ENCODE assay signal across 13 cellular contexts in genomic region chr2:203122317-203122998, GRCh38.
A peak's percentile ranks its signal among the peaks of the same experiment; 100 is the strongest.
DNase-seq lines count a peak whose midpoint lies in the region; ATAC-seq and TF ChIP-seq lines count a peak whose summit lies in the region.
"Had no signal": no experiment of that assay in that cellular context is flagged by ENCODE, and none has a peak within 500 bp of the region (broad histone marks: within the 10 kb centered on the region; RNA-seq: fewer than 3 reads in every experiment).

No MANE protein-coding gene starts in this region.

- CTCF ChIA-PET in activated CD8-positive, alpha-beta T cell treated with anti-CD3 and anti-CD28 coated beads, Interleukin-2, amount 10 ng/mL, durations not matched to agents 7 days and 5 days (lab: Charles Lee) = no interaction called here

- peaks cover 0 to 11% (median 0%) of the 10 kb centered on the region in 4 donors for H3K36me3 ChIP-seq in right lobe of liver

- peaks cover 6% of the 10 kb centered on the region for H3K36me3 Mint-ChIP-seq in activated CD8-positive, alpha-beta T cell treated with anti-CD3 and anti-CD28 coated beads, Interleukin-2, amount 10 ng/mL, durations not matched to agents 7 days and 5 days (ENCODE audit: low read depth)

- intact Hi-C loops in right lobe of liver (cut with DNase I) = no loop called here

- H3K27me3 ChIP-seq in right lobe of liver = no peaks in the 10 kb centered on the region
- H3K27me3 ChIP-seq: MG63, Peyer's patch had no signal

- H3K27ac ChIP-seq in right lobe of liver (peak overlapping the region; percentile 5 to 42 (median 10)), substantia nigra (ENCODE audit: low read depth, low read length, poor library complexity, severe bottlenecking) (no peak overlapping the region)
- H3K27ac ChIP-seq: Peyer's patch had no signal

- TF ChIP-seq CTCF in right lobe of liver (IDR thresholded peaks at IDR 0.05) = peak; percentile 21 to 37 (median 28)

- 30% methylated on average over 1 of the region's 1 CpG for WGBS in right lobe of liver (ENCODE audit: insufficient coverage, low coverage, low lambda C conversion rate, missing lambda C conversion rate)

- H3K9me3 ChIP-seq in right lobe of liver = no peaks in the 10 kb centered on the region
- H3K9me3 ChIP-seq: MG63, Peyer's patch had no signal

- H3K4me3 ChIP-seq in right lobe of liver = no peak overlapping the region
- H3K4me3 ChIP-seq: MG63, Peyer's patch had no signal

- in situ Hi-C loops in KBM-7 (cut with MboI; ENCODE audit: low pct_unique_long_range_greater_than_20kb, low sequenced_read_pairs) = no loop called here

- H3K27me3 Mint-ChIP-seq in activated CD8-positive, alpha-beta T cell treated with anti-CD3 and anti-CD28 coated beads, Interleukin-2, amount 10 ng/mL, durations not matched to agents 7 days and 5 days (ENCODE audit: low read depth) = no peaks in the 10 kb centered on the region
- H3K27me3 Mint-ChIP-seq: stimulated activated naive B cell treated with anti-CD40 and anti-IgM and Interleukin-4, amounts not matched to agents 10 μg/mL and 1 μg/mL and 100 μg/mL, for 72 hours had no signal

- no peak for TF ChIP-seq POLR2A in right lobe of liver (IDR thresholded peaks at IDR 0.05)

- no peaks in the 10 kb centered on the region for H3K9me3 Mint-ChIP-seq in activated CD8-positive, alpha-beta T cell treated with anti-CD3 and anti-CD28 coated beads, Interleukin-2, amount 10 ng/mL, durations not matched to agents 7 days and 5 days (ENCODE audit: insufficient read depth)
- H3K9me3 Mint-ChIP-seq: mesothelial cell of epicardium; stimulated activated naive B cell treated with anti-CD40 and anti-IgM and Interleukin-4, amounts not matched to agents 10 μg/mL and 1 μg/mL and 100 μg/mL, for 72 hours had no signal

- no peak overlapping the region for H3K27ac Mint-ChIP-seq in activated CD8-positive, alpha-beta T cell treated with anti-CD3 and anti-CD28 coated beads, Interleukin-2, amount 10 ng/mL, durations not matched to agents 7 days and 5 days
- H3K27ac Mint-ChIP-seq: mesothelial cell of epicardium; stimulated activated naive B cell treated with anti-CD40 and anti-IgM and Interleukin-4, amounts not matched to agents 10 μg/mL and 1 μg/mL and 100 μg/mL, for 72 hours had no signal

- peaks cover 0 to 19% (median 4%) of the 10 kb centered on the region in 4 donors for H3K4me1 ChIP-seq in right lobe of liver
- H3K4me1 ChIP-seq: Peyer's patch had no signal

- POLR2A ChIA-PET in activated CD8-positive, alpha-beta T cell treated with anti-CD3 and anti-CD28 coated beads, Interleukin-2, amount 10 ng/mL, durations not matched to agents 7 days and 5 days (lab: Charles Lee) = no interaction called here

- H3K4me3 Mint-ChIP-seq in activated CD8-positive, alpha-beta T cell treated with anti-CD3 and anti-CD28 coated beads, Interleukin-2, amount 10 ng/mL, durations not matched to agents 7 days and 5 days = no peak overlapping the region
- H3K4me3 Mint-ChIP-seq: mesothelial cell of epicardium; stimulated activated naive B cell treated with anti-CD40 and anti-IgM and Interleukin-4, amounts not matched to agents 10 μg/mL and 1 μg/mL and 100 μg/mL, for 72 hours had no signal

- no peaks in the 10 kb centered on the region for H3K4me1 Mint-ChIP-seq in activated CD8-positive, alpha-beta T cell treated with anti-CD3 and anti-CD28 coated beads, Interleukin-2, amount 10 ng/mL, durations not matched to agents 7 days and 5 days (ENCODE audit: low read depth)
- H3K4me1 Mint-ChIP-seq: stimulated activated naive B cell treated with anti-CD40 and anti-IgM and Interleukin-4, amounts not matched to agents 10 μg/mL and 1 μg/mL and 100 μg/mL, for 72 hours had no signal

- DNase-seq in ELR (ENCODE audit: low read depth) = peak; percentile 10
- peak; percentile 14 for DNase-seq in KBM-7
- DNase-seq in amniotic epithelial cell (ENCODE audit: low read depth) = peak; percentile 18
- no peak for DNase-seq in right lobe of liver
- DNase-seq in substantia nigra (lab: John Stamatoyannopoulos, UW) = no peak
- no peak for DNase-seq in activated CD8-positive, alpha-beta T cell treated with anti-CD3 and anti-CD28 coated beads, Interleukin-2, amount 10 ng/mL, durations not matched to agents 7 days and 5 days
- no peak for DNase-seq in NCI-H446 (lab: John Stamatoyannopoulos, UW)
- DNase-seq: activated CD4-positive, alpha-beta T cell treated with anti-CD3 and anti-CD28 coated beads, Interleukin-2, amount 50 U/mL, for 4 hours; MG63; Peyer's patch; stimulated activated naive B cell treated with anti-CD40 and anti-IgM and Interleukin-4, amounts not matched to agents 10 μg/mL and 1 μg/mL and 100 μg/mL, for 72 hours had no signal

- ATAC-seq in right lobe of liver (peak; percentile 73 to 94 (median 84)), GM21723 (IDR thresholded peaks at IDR 0.05; ENCODE audit: unreplicated experiment) (no peak)
- no peak for ATAC-seq in activated CD8-positive, alpha-beta T cell treated with anti-CD3 and anti-CD28 coated beads, Interleukin-2, amount 10 ng/mL, durations not matched to agents 7 days and 5 days
- ATAC-seq: stimulated activated naive B cell treated with anti-CD40 and anti-IgM and Interleukin-4, amounts not matched to agents 10 μg/mL and 1 μg/mL and 100 μg/mL, for 72 hours had no signal

Comparison
In these comparisons a context has a peak if more than half of its experiments do, and no peak if none do; other contexts are left out.
1. DNase-seq: peak in ELR (single experiment), KBM-7 (single experiment) and amniotic epithelial cell (single experiment); none in right lobe of liver (0 of 3), substantia nigra (0 of 49), activated CD8-positive, alpha-beta T cell treated with anti-CD3 and anti-CD28 coated beads, Interleukin-2, amount 10 ng/mL, durations not matched to agents 7 days and 5 days (single experiment) and NCI-H446 (0 of 2).
2. ATAC-seq: peak in right lobe of liver (4 of 4); none in activated CD8-positive, alpha-beta T cell treated with anti-CD3 and anti-CD28 coated beads, Interleukin-2, amount 10 ng/mL, durations not matched to agents 7 days and 5 days (single experiment) and GM21723 (single experiment).